ENCODE assay signal across 3 cellular contexts in the genomic region with DNA sequence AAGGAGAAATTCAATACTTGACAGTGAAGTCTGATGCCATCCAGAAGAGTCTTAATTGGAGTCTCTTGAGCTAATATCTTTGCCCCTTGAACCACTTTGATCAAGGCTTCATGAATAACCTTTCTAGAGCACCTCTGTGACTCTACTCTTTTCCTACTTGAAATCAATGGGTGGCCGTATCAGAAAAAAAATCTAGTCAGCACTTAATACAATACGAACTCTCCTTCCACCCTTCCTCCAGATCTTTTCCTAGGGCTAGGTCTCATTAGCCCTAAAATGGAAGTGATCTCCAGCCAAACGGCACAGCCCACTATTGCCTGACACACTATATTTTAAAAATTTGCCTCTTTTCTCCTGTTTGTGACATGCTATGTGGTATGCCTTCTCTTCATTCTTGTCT.
TF ChIP-seq lines count a peak whose summit lies in the region.

No MANE protein-coding gene starts in this region.

TF ChIP-seq in A549, 52 proteins besides CTCF, POLR2A, EP300 and RAD21:
- TF ChIP-seq MAFK (IDR thresholded peaks at IDR 0.05; ENCODE audit: partially characterized antibody) = peak; percentile 3
- no peak for TF ChIP-seq FOSL2 (IDR thresholded peaks at IDR 0.05)
- TF ChIP-seq FOSL2 (CRISPR knock-in tag; IDR thresholded peaks at IDR 0.05) = no peak
TF ChIP-seq in A549: peak in this region for 1.

TF ChIP-seq in GM23338, 12 proteins besides CTCF, POLR2A, EP300 and RAD21 (continues in another document):
- no peak for TF ChIP-seq CREB1 (CRISPR knock-in tag; IDR thresholded peaks at IDR 0.05; ENCODE audit: low read depth)
- TF ChIP-seq POLR2AphosphoS5 (IDR thresholded peaks at IDR 0.05; ENCODE audit: low read depth) = no peak
- TF ChIP-seq ZNF114 (CRISPR knock-in tag; IDR thresholded peaks at IDR 0.05) = no peak
- TF ChIP-seq EZH2phosphoT487 (IDR thresholded peaks at IDR 0.05; ENCODE audit: unreplicated experiment) = no peak
- TF ChIP-seq STAT1 (IDR thresholded peaks at IDR 0.05; ENCODE audit: unreplicated experiment) = no peak
- TF ChIP-seq, protein P1, sequence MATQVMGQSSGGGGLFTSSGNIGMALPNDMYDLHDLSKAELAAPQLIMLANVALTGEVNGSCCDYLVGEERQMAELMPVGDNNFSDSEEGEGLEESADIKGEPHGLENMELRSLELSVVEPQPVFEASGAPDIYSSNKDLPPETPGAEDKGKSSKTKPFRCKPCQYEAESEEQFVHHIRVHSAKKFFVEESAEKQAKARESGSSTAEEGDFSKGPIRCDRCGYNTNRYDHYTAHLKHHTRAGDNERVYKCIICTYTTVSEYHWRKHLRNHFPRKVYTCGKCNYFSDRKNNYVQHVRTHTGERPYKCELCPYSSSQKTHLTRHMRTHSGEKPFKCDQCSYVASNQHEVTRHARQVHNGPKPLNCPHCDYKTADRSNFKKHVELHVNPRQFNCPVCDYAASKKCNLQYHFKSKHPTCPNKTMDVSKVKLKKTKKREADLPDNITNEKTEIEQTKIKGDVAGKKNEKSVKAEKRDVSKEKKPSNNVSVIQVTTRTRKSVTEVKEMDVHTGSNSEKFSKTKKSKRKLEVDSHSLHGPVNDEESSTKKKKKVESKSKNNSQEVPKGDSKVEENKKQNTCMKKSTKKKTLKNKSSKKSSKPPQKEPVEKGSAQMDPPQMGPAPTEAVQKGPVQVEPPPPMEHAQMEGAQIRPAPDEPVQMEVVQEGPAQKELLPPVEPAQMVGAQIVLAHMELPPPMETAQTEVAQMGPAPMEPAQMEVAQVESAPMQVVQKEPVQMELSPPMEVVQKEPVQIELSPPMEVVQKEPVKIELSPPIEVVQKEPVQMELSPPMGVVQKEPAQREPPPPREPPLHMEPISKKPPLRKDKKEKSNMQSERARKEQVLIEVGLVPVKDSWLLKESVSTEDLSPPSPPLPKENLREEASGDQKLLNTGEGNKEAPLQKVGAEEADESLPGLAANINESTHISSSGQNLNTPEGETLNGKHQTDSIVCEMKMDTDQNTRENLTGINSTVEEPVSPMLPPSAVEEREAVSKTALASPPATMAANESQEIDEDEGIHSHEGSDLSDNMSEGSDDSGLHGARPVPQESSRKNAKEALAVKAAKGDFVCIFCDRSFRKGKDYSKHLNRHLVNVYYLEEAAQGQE (IDR thresholded peaks at IDR 0.05; ENCODE audit: unreplicated experiment) = no peak
- TF ChIP-seq EZH2 (IDR thresholded peaks at IDR 0.05; ENCODE audit: low read depth, unreplicated experiment) = no peak
- no peak for TF ChIP-seq NANOG (IDR thresholded peaks at IDR 0.05; ENCODE audit: borderline replicate concordance)
- no peak for TF ChIP-seq ZNF331 (CRISPR knock-in tag; IDR thresholded peaks at IDR 0.05; ENCODE audit: low read depth)
- TF ChIP-seq, protein P2, sequence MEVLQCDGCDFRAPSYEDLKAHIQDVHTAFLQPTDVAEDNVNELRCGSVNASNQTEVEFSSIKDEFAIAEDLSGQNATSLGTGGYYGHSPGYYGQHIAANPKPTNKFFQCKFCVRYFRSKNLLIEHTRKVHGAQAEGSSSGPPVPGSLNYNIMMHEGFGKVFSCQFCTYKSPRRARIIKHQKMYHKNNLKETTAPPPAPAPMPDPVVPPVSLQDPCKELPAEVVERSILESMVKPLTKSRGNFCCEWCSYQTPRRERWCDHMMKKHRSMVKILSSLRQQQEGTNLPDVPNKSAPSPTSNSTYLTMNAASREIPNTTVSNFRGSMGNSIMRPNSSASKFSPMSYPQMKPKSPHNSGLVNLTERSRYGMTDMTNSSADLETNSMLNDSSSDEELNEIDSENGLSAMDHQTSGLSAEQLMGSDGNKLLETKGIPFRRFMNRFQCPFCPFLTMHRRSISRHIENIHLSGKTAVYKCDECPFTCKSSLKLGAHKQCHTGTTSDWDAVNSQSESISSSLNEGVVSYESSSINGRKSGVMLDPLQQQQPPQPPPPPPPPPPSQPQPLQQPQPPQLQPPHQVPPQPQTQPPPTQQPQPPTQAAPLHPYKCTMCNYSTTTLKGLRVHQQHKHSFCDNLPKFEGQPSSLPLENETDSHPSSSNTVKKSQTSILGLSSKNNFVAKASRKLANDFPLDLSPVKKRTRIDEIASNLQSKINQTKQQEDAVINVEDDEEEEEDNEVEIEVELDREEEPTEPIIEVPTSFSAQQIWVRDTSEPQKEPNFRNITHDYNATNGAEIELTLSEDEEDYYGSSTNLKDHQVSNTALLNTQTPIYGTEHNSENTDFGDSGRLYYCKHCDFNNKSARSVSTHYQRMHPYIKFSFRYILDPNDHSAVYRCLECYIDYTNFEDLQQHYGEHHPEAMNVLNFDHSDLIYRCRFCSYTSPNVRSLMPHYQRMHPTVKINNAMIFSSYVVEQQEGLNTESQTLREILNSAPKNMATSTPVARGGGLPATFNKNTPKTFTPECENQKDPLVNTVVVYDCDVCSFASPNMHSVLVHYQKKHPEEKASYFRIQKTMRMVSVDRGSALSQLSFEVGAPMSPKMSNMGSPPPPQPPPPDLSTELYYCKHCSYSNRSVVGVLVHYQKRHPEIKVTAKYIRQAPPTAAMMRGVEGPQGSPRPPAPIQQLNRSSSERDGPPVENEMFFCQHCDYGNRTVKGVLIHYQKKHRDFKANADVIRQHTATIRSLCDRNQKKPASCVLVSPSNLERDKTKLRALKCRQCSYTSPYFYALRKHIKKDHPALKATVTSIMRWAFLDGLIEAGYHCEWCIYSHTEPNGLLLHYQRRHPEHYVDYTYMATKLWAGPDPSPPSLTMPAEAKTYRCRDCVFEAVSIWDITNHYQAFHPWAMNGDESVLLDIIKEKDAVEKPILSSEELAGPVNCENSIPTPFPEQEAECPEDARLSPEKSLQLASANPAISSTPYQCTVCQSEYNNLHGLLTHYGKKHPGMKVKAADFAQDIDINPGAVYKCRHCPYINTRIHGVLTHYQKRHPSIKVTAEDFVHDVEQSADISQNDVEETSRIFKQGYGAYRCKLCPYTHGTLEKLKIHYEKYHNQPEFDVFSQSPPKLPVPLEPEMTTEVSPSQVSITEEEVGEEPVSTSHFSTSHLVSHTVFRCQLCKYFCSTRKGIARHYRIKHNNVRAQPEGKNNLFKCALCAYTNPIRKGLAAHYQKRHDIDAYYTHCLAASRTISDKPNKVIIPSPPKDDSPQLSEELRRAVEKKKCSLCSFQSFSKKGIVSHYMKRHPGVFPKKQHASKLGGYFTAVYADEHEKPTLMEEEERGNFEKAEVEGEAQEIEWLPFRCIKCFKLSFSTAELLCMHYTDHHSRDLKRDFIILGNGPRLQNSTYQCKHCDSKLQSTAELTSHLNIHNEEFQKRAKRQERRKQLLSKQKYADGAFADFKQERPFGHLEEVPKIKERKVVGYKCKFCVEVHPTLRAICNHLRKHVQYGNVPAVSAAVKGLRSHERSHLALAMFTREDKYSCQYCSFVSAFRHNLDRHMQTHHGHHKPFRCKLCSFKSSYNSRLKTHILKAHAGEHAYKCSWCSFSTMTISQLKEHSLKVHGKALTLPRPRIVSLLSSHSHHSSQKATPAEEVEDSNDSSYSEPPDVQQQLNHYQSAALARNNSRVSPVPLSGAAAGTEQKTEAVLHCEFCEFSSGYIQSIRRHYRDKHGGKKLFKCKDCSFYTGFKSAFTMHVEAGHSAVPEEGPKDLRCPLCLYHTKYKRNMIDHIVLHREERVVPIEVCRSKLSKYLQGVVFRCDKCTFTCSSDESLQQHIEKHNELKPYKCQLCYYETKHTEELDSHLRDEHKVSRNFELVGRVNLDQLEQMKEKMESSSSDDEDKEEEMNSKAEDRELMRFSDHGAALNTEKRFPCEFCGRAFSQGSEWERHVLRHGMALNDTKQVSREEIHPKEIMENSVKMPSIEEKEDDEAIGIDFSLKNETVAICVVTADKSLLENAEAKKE (CRISPR knock-in tag; IDR thresholded peaks at IDR 0.05) = no peak
- no peak for TF ChIP-seq JUNB (IDR thresholded peaks at IDR 0.05; ENCODE audit: unreplicated experiment)

TF ChIP-seq in H1, 55 proteins besides CTCF, POLR2A, EP300 and RAD21:
- TF ChIP-seq TAF7 (optimal IDR thresholded peaks at IDR 0.05; ENCODE audit: borderline replicate concordance, low read depth, low read length) = no peak
- no peak for TF ChIP-seq SP4 (IDR thresholded peaks at IDR 0.05; ENCODE audit: low read length)
- TF ChIP-seq POU5F1 (IDR thresholded peaks at IDR 0.05; ENCODE audit: low read depth, low read length) = no peak
- TF ChIP-seq CBX5 (IDR thresholded peaks at IDR 0.05; ENCODE audit: low read depth, low read length) = no peak
- TF ChIP-seq CTBP2 (IDR thresholded peaks at IDR 0.05; ENCODE audit: borderline replicate concordance, insufficient read depth, insufficient read length, low read length) = no peak
- no peak for TF ChIP-seq GABPA (IDR thresholded peaks at IDR 0.05; ENCODE audit: borderline replicate concordance, insufficient read depth, low read length)
- no peak for TF ChIP-seq SP2 (IDR thresholded peaks at IDR 0.05; ENCODE audit: low read length)
- TF ChIP-seq NANOG (IDR thresholded peaks at IDR 0.05; ENCODE audit: insufficient read depth, low read depth, low read length, poor library complexity, severe bottlenecking) = no peak
- TF ChIP-seq HDAC6 (IDR thresholded peaks at IDR 0.05; ENCODE audit: low read depth, low read length) = no peak
- no peak for TF ChIP-seq RFX5 (IDR thresholded peaks at IDR 0.05; ENCODE audit: borderline replicate concordance, low read depth, low read length)
- TF ChIP-seq SAP30 (IDR thresholded peaks at IDR 0.05; ENCODE audit: insufficient read depth, insufficient replicate concordance, low read length) = no peak
- TF ChIP-seq, protein P3, sequence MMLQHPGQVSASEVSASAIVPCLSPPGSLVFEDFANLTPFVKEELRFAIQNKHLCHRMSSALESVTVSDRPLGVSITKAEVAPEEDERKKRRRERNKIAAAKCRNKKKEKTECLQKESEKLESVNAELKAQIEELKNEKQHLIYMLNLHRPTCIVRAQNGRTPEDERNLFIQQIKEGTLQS (IDR thresholded peaks at IDR 0.05; ENCODE audit: insufficient read depth, low read depth, low read length) = no peak
- TF ChIP-seq RXRA (IDR thresholded peaks at IDR 0.05; ENCODE audit: insufficient read depth, low read depth, low read length) = no peak
- no peak for TF ChIP-seq EZH2 (IDR thresholded peaks at IDR 0.05; ENCODE audit: low read depth, low read length, severe bottlenecking)
- TF ChIP-seq NRF1 (IDR thresholded peaks at IDR 0.05; ENCODE audit: low read depth, low read length) = no peak
- TF ChIP-seq EGR1 (IDR thresholded peaks at IDR 0.05; ENCODE audit: borderline replicate concordance, low read depth, low read length) = no peak
- no peak for TF ChIP-seq HDAC2 (IDR thresholded peaks at IDR 0.05; ENCODE audit: borderline replicate concordance in 1 of 2, low read depth in 2 of 2, low read length in 2 of 2)
